In the genomic region with DNA sequence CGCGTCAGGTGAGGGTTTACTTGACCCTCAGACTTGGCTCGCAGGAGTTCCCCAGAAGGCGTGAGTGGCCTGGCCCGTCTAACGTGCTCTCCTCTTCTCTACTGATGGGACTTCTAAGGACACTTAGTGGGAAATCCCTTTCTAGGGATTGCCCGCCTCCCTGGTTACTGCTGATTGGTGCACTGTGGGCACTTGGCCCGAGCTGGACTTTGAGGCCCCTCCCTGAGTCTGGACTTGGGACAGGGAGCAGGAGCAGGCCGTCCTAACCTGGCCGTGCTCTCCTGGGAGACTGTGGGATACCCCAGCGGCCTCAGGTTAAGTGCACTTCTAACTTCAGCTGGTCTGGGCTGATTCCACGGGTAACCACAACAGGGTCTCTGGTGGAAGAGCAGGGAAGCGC, we compare ENCODE assay signal across 32 cellular contexts.
"Had no signal": no experiment of that assay in that cellular context is flagged by ENCODE, and none has a peak within 500 bp of the region (broad histone marks: within the 10 kb centered on the region; RNA-seq: fewer than 3 reads in every experiment).

No MANE protein-coding gene starts in this region.

- H3K4me2 ChIP-seq: PC-9 had no signal

- ATAC-seq: activated naive CD4-positive, alpha-beta T cell treated with anti-CD3 and anti-CD28 coated beads, Interleukin-2, amount 50 U/mL, for 72 hours; activated T-cell treated with anti-CD3 and anti-CD28 coated beads, Interleukin-2, amount 50 U/mL, for 4 hours; body of pancreas had no signal

- H3K9me3 ChIP-seq: adrenal gland, body of pancreas, breast epithelium, MG63 had no signal

- H3K4me1 ChIP-seq: body of pancreas, breast epithelium had no signal

- DNase-seq: activated B cell treated with CpG ODN at 0.5 μM for 24 hours; activated CD4-positive, alpha-beta memory T cell treated with anti-CD3 and anti-CD28 coated beads for 36 hours; activated CD4-positive, alpha-beta T cell treated with anti-CD3 and anti-CD28 coated beads for 4 hours; activated CD4-positive, alpha-beta T cell treated with anti-CD3 and anti-CD28 coated beads, Interleukin-2, amount 50 U/mL, for 1 hour; activated CD4-positive, CD25-positive, alpha-beta regulatory T cell treated with anti-CD3 and anti-CD28 coated beads, Interleukin-2, amount 50 U/mL, for 72 hours; activated CD8-positive, alpha-beta memory T cell treated with anti-CD3 and anti-CD28 coated beads, Interleukin-2, amount 50 U/mL, for 4 hours; activated gamma-delta T cell treated with Interleukin-2 at 50 U/mL for 16 hours; activated naive CD4-positive, alpha-beta T cell treated with anti-CD3 and anti-CD28 coated beads for 36 hours; activated T-cell treated with anti-CD3 and anti-CD28 coated beads for 4 hours; activated T-cell treated with anti-CD3 and anti-CD28 coated beads, Interleukin-2, amount 50 U/mL, for 4 hours; adrenal gland; body of pancreas; Kasumi-1; KG1; MG63; NCI-H1048; NCI-H1105 treated with DMSO at 0.1 percent for 48 hours; NCI-H1436; NCI-H1694 treated with DMSO at 0.1 percent for 48 hours; NCI-H2029; NCI-H345; NCI-H524 treated with DMSO at 0.1 percent for 48 hours; PC-9; Right ventricle myocardium superior; SW 1271; T-helper 1 cell; T-helper 2 cell; T-helper 9 cell had no signal

- H3K27ac Mint-ChIP-seq: activated B cell treated with CpG ODN at 0.5 μM for 24 hours; activated CD4-positive, alpha-beta memory T cell treated with anti-CD3 and anti-CD28 coated beads for 36 hours; activated naive CD4-positive, alpha-beta T cell treated with anti-CD3 and anti-CD28 coated beads for 36 hours; activated naive CD4-positive, alpha-beta T cell treated with anti-CD3 and anti-CD28 coated beads, Interleukin-2, amount 50 U/mL, for 72 hours; activated T-helper 1 cell treated with anti-CD3 and anti-CD28 coated beads, Interleukin-12 subunit alpha, Interleukin-12 subunit beta, Interleukin-2, Interleukin-4 antibody, amounts not matched to agents 30 ng/mL and 10 ng/mL and 1 ng/mL, durations not matched to agents 14 hours and 24 hours and 36 hours had no signal

- H3K27ac ChIP-seq: adrenal gland, body of pancreas, breast epithelium, PC-9, VCaP had no signal

- H3K4me3 ChIP-seq: adrenal gland, body of pancreas, breast epithelium, MG63, PC-9 had no signal

- H3K9me3 Mint-ChIP-seq: activated B cell treated with CpG ODN at 0.5 μM for 24 hours; activated CD4-positive, alpha-beta memory T cell treated with anti-CD3 and anti-CD28 coated beads for 36 hours; activated naive CD4-positive, alpha-beta T cell treated with anti-CD3 and anti-CD28 coated beads for 36 hours; activated naive CD4-positive, alpha-beta T cell treated with anti-CD3 and anti-CD28 coated beads, Interleukin-2, amount 50 U/mL, for 72 hours; activated T-cell treated with anti-CD3 and anti-CD28 coated beads, Interleukin-2, amount 50 U/mL, for 4 hours; activated T-helper 1 cell treated with anti-CD3 and anti-CD28 coated beads, Interleukin-12 subunit alpha, Interleukin-12 subunit beta, Interleukin-2, Interleukin-4 antibody, amounts not matched to agents 30 ng/mL and 10 ng/mL and 1 ng/mL, durations not matched to agents 14 hours and 24 hours and 36 hours had no signal

- H3K27me3 ChIP-seq: adrenal gland, body of pancreas, breast epithelium, MG63 had no signal

- H3K4me3 Mint-ChIP-seq: activated B cell treated with CpG ODN at 0.5 μM for 24 hours; activated CD4-positive, alpha-beta memory T cell treated with anti-CD3 and anti-CD28 coated beads for 36 hours; activated naive CD4-positive, alpha-beta T cell treated with anti-CD3 and anti-CD28 coated beads for 36 hours; activated T-cell treated with anti-CD3 and anti-CD28 coated beads, Interleukin-2, amount 50 U/mL, for 4 hours; activated T-helper 1 cell treated with anti-CD3 and anti-CD28 coated beads, Interleukin-12 subunit alpha, Interleukin-12 subunit beta, Interleukin-2, Interleukin-4 antibody, amounts not matched to agents 30 ng/mL and 10 ng/mL and 1 ng/mL, durations not matched to agents 14 hours and 24 hours and 36 hours had no signal

- H3K36me3 Mint-ChIP-seq: activated naive CD4-positive, alpha-beta T cell treated with anti-CD3 and anti-CD28 coated beads, Interleukin-2, amount 50 U/mL, for 72 hours had no signal

- H3K27me3 Mint-ChIP-seq: activated B cell treated with CpG ODN at 0.5 μM for 24 hours; activated CD4-positive, alpha-beta memory T cell treated with anti-CD3 and anti-CD28 coated beads for 36 hours had no signal

- H2AFZ ChIP-seq: PC-9 had no signal

- H3K36me3 ChIP-seq: adrenal gland, MG63 had no signal

- H3K4me1 Mint-ChIP-seq: activated B cell treated with CpG ODN at 0.5 μM for 24 hours had no signal
